ENCODE assay signal across 1 cellular context in genomic region chr3:45465192-45465591, GRCh38.
TF ChIP-seq lines count a peak whose summit lies in the region.

No MANE protein-coding gene starts in this region.

TF ChIP-seq in H1, 55 proteins besides CTCF, POLR2A, EP300 and RAD21:
- TF ChIP-seq CTBP2 (IDR thresholded peaks at IDR 0.05; ENCODE audit: borderline replicate concordance, insufficient read depth, insufficient read length, low read length) (no peak), USF2 (IDR thresholded peaks at IDR 0.05; ENCODE audit: low read length) (no peak), KDM1A (IDR thresholded peaks at IDR 0.05; ENCODE audit: borderline replicate concordance, low read length) (no peak), RBBP5 (IDR thresholded peaks at IDR 0.05; ENCODE audit: borderline replicate concordance, low read depth, low read length) (no peak), ZNF274 (IDR thresholded peaks at IDR 0.05; ENCODE audit: borderline replicate concordance, extremely low read depth, low read length) (no peak), BACH1 (IDR thresholded peaks at IDR 0.05; ENCODE audit: low read length) (no peak), POLR2AphosphoS5 (IDR thresholded peaks at IDR 0.05; ENCODE audit: low read depth, low read length) (no peak), TBP (IDR thresholded peaks at IDR 0.05; ENCODE audit: low read depth, low read length) (no peak), GTF2F1 (IDR thresholded peaks at IDR 0.05; ENCODE audit: borderline replicate concordance, low read depth, low read length) (no peak), SUZ12 (IDR thresholded peaks at IDR 0.05; ENCODE audit: low read length) (no peak), GABPA (IDR thresholded peaks at IDR 0.05; ENCODE audit: borderline replicate concordance, insufficient read depth, low read length) (no peak), KDM4A (IDR thresholded peaks at IDR 0.05; ENCODE audit: low read depth, low read length, severe bottlenecking) (no peak)
- TF ChIP-seq, protein P1, sequence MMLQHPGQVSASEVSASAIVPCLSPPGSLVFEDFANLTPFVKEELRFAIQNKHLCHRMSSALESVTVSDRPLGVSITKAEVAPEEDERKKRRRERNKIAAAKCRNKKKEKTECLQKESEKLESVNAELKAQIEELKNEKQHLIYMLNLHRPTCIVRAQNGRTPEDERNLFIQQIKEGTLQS (IDR thresholded peaks at IDR 0.05; ENCODE audit: insufficient read depth, low read depth, low read length) = no peak
